8 cellular contexts compared by ENCODE assay signal in the genomic region with DNA sequence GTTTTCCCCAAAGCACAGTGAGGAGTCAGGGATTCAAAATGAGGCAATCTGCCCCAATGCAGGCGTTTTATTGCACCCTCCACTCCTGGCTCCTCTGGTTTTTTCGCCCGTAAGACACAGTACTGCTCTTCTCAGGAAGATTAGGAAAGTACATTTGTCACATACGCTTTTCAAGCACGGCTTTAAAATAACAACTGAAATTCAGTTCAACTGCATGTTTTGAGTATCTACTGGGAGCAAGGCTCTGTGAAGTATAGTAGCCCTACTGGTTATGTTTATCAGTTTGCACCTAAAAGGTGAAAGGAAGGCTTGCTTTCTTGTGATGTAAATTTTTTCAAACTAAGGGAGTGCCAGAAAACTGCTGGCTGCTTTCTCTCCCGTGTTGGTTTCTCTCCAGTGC.
DNase-seq lines count a peak whose midpoint lies in the region; ATAC-seq and TF ChIP-seq lines count a peak whose summit lies in the region.

No MANE protein-coding gene starts in this region.

- TF ChIP-seq CTCF in GM06990 (IDR thresholded peaks at IDR 0.05; ENCODE audit: insufficient read depth, low read length, poor library complexity, severe bottlenecking) (no peak), coronary artery (IDR thresholded peaks at IDR 0.05) (no peak), GM13976 (IDR thresholded peaks at IDR 0.05; ENCODE audit: borderline replicate concordance, control extremely low read depth, extremely low read depth, insufficient read depth, missing control alignments) (no peak)

- no peaks in the 10 kb centered on the region for H3K9me3 ChIP-seq in mucosa of stomach (ENCODE audit: control insufficient read depth, low read length)

- in situ Hi-C loops in GM13976 (cut with MboI; ENCODE audit: low sequenced_read_pairs, unreplicated experiment) = no loop called here

- peaks cover 16% of the 10 kb centered on the region for H3K4me1 ChIP-seq in mucosa of stomach (ENCODE audit: control insufficient read depth, insufficient read depth, low read length)

- H3K27ac ChIP-seq in coronary artery = peak overlapping the region; percentile 98 to 99

- peak overlapping the region; percentile 95 for H3K9ac ChIP-seq in mucosa of stomach (ENCODE audit: low read length)

- no peaks in the 10 kb centered on the region for H3K36me3 ChIP-seq in GM06990 (ENCODE audit: control insufficient read depth, insufficient read depth, low read length)
- H3K36me3 ChIP-seq in mucosa of stomach (ENCODE audit: control insufficient read depth, insufficient read depth, low read length) = no peaks in the 10 kb centered on the region

- H3K27me3 ChIP-seq in GM06990 (replicated peaks; ENCODE audit: control insufficient read depth, insufficient read depth, low read length) = no peaks in the 10 kb centered on the region
- H3K27me3 ChIP-seq in mucosa of stomach (ENCODE audit: control insufficient read depth, insufficient read depth, low read length) = no peaks in the 10 kb centered on the region

- DNase-seq in GM06990 (ENCODE audit: extremely low read depth, insufficient read length) (no peak), NCI-H2227 (lab: John Stamatoyannopoulos, UW; ENCODE audit: unreplicated experiment) (peak; percentile 38), coronary artery (ENCODE audit: low spot score) (no peak), GM13976 (ENCODE audit: low spot score) (no peak)

- peak overlapping the region; percentile 91 for H3K4me3 ChIP-seq in GM06990 (replicated peaks; ENCODE audit: low read depth, low read length)
- peak overlapping the region; percentile 100 for H3K4me3 ChIP-seq in coronary artery
- peak overlapping the region; percentile 92 for H3K4me3 ChIP-seq in mucosa of stomach (ENCODE audit: low read length)

- ATAC-seq in HG03045 (IDR thresholded peaks at IDR 0.05; ENCODE audit: unreplicated experiment) (no peak), HG03175 (IDR thresholded peaks at IDR 0.05; ENCODE audit: unreplicated experiment) (no peak), GM18909 (IDR thresholded peaks at IDR 0.05; ENCODE audit: poor library complexity, unreplicated experiment) (no peak)
